Comparison of ENCODE assay signal across 1 cellular context in the genomic region with DNA sequence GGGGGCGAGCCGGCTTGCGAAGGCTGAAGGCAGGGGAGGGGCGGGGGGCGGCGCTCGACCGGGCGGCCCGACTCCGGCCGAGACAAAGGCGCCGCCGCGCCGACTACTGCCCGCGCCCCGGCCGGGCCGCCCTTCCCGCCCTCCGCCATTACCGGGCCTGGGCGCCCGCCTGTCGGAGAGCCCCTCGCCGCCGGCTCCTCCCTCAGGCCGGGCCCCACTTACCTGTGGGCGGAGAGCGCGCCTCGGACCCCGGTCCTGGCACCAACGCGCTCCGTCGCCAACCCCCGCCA.
A peak's percentile ranks its signal among the peaks of the same experiment; 100 is the strongest.
TF ChIP-seq lines count a peak whose summit lies in the region.

No MANE protein-coding gene starts in this region.

TF ChIP-seq in HepG2, 621 proteins besides CTCF, POLR2A, EP300 and RAD21 (continued from another document and continues in another):
- TF ChIP-seq, protein P1, sequence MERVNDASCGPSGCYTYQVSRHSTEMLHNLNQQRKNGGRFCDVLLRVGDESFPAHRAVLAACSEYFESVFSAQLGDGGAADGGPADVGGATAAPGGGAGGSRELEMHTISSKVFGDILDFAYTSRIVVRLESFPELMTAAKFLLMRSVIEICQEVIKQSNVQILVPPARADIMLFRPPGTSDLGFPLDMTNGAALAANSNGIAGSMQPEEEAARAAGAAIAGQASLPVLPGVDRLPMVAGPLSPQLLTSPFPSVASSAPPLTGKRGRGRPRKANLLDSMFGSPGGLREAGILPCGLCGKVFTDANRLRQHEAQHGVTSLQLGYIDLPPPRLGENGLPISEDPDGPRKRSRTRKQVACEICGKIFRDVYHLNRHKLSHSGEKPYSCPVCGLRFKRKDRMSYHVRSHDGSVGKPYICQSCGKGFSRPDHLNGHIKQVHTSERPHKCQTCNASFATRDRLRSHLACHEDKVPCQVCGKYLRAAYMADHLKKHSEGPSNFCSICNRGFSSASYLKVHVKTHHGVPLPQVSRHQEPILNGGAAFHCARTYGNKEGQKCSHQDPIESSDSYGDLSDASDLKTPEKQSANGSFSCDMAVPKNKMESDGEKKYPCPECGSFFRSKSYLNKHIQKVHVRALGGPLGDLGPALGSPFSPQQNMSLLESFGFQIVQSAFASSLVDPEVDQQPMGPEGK (CRISPR knock-in tag; IDR thresholded peaks at IDR 0.05): 0 out of 2 replicates have a peak, but pooled peaks have one; percentile 29
- TF ChIP-seq EHMT2 (IDR thresholded peaks at IDR 0.05; ENCODE audit: borderline replicate concordance, low read depth, low read length): no peak
- peak; percentile 25 for TF ChIP-seq TBL1XR1 (IDR thresholded peaks at IDR 0.05; ENCODE audit: borderline replicate concordance, low read length, partially characterized antibody)
- TF ChIP-seq, protein P2, sequence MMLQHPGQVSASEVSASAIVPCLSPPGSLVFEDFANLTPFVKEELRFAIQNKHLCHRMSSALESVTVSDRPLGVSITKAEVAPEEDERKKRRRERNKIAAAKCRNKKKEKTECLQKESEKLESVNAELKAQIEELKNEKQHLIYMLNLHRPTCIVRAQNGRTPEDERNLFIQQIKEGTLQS (CRISPR knock-in tag; IDR thresholded peaks at IDR 0.05): peak; percentile 33; the same call in 1 of the 2 replicates
- peak; percentile 8; the same call in 1 of the 2 replicates for TF ChIP-seq THAP11 (CRISPR knock-in tag; IDR thresholded peaks at IDR 0.05)
- TF ChIP-seq, protein P3, sequence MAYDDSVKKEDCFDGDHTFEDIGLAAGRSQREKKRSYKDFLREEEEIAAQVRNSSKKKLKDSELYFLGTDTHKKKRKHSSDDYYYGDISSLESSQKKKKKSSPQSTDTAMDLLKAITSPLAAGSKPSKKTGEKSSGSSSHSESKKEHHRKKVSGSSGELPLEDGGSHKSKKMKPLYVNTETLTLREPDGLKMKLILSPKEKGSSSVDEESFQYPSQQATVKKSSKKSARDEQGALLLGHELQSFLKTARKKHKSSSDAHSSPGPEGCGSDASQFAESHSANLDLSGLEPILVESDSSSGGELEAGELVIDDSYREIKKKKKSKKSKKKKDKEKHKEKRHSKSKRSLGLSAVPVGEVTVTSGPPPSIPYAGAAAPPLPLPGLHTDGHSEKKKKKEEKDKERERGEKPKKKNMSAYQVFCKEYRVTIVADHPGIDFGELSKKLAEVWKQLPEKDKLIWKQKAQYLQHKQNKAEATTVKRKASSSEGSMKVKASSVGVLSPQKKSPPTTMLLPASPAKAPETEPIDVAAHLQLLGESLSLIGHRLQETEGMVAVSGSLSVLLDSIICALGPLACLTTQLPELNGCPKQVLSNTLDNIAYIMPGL (CRISPR knock-in tag; IDR thresholded peaks at IDR 0.05; ENCODE audit: borderline replicate concordance in 1 of 2, low read depth in 1 of 2): peak in 1 of 2 experiments; percentile 30; a peak in 2 of 4 replicates
- TF ChIP-seq, protein P4, sequence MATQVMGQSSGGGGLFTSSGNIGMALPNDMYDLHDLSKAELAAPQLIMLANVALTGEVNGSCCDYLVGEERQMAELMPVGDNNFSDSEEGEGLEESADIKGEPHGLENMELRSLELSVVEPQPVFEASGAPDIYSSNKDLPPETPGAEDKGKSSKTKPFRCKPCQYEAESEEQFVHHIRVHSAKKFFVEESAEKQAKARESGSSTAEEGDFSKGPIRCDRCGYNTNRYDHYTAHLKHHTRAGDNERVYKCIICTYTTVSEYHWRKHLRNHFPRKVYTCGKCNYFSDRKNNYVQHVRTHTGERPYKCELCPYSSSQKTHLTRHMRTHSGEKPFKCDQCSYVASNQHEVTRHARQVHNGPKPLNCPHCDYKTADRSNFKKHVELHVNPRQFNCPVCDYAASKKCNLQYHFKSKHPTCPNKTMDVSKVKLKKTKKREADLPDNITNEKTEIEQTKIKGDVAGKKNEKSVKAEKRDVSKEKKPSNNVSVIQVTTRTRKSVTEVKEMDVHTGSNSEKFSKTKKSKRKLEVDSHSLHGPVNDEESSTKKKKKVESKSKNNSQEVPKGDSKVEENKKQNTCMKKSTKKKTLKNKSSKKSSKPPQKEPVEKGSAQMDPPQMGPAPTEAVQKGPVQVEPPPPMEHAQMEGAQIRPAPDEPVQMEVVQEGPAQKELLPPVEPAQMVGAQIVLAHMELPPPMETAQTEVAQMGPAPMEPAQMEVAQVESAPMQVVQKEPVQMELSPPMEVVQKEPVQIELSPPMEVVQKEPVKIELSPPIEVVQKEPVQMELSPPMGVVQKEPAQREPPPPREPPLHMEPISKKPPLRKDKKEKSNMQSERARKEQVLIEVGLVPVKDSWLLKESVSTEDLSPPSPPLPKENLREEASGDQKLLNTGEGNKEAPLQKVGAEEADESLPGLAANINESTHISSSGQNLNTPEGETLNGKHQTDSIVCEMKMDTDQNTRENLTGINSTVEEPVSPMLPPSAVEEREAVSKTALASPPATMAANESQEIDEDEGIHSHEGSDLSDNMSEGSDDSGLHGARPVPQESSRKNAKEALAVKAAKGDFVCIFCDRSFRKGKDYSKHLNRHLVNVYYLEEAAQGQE (IDR thresholded peaks at IDR 0.05; ENCODE audit: borderline replicate concordance in 1 of 2, low read depth in 1 of 2, low read length in 2 of 2): 0 out of 4 replicates have a peak, but pooled peaks of 1 of the 2 experiments have one; percentile 20
- TF ChIP-seq KAT8 (CRISPR knock-in tag; IDR thresholded peaks at IDR 0.05): peak; percentile 3; the same call in 1 of the 2 replicates
- no peak for TF ChIP-seq ZNF549 (CRISPR knock-in tag; IDR thresholded peaks at IDR 0.05)
- TF ChIP-seq ZFY (CRISPR knock-in tag; IDR thresholded peaks at IDR 0.05): peak; percentile 84
- TF ChIP-seq ZNF224 (CRISPR knock-in tag; IDR thresholded peaks at IDR 0.05): no peak
- TF ChIP-seq, protein P5, sequence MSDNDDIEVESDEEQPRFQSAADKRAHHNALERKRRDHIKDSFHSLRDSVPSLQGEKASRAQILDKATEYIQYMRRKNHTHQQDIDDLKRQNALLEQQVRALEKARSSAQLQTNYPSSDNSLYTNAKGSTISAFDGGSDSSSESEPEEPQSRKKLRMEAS (IDR thresholded peaks at IDR 0.05): peak; percentile 1; the same call in 1 of the 2 replicates
- 0 out of 2 replicates have a peak, but pooled peaks have one; percentile 1 for TF ChIP-seq SP140L (CRISPR knock-in tag; IDR thresholded peaks at IDR 0.05; ENCODE audit: borderline replicate concordance)
- peak; percentile 56; the same call in 1 of the 2 replicates for TF ChIP-seq PHF8 (CRISPR knock-in tag; IDR thresholded peaks at IDR 0.05)
- TF ChIP-seq, protein P6, sequence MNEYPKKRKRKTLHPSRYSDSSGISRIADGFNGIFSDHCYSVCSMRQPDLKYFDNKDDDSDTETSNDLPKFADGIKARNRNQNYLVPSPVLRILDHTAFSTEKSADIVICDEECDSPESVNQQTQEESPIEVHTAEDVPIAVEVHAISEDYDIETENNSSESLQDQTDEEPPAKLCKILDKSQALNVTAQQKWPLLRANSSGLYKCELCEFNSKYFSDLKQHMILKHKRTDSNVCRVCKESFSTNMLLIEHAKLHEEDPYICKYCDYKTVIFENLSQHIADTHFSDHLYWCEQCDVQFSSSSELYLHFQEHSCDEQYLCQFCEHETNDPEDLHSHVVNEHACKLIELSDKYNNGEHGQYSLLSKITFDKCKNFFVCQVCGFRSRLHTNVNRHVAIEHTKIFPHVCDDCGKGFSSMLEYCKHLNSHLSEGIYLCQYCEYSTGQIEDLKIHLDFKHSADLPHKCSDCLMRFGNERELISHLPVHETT (CRISPR knock-in tag; conservative IDR thresholded peaks at IDR 0.05): peak; percentile 14; the same call in 1 of the 2 replicates
- peak; percentile 35; the same call in 1 of the 2 replicates for TF ChIP-seq ZNF546 (CRISPR knock-in tag; conservative IDR thresholded peaks at IDR 0.05)
- peak; percentile 83 for TF ChIP-seq ZFX (CRISPR knock-in tag; IDR thresholded peaks at IDR 0.05; ENCODE audit: low read depth)
- TF ChIP-seq IKZF1 (IDR thresholded peaks at IDR 0.05): no peak
- TF ChIP-seq ZNF543 (CRISPR knock-in tag; IDR thresholded peaks at IDR 0.05): 0 out of 2 replicates have a peak, but pooled peaks have one; percentile 40
- no peak for TF ChIP-seq BHLHE40 (IDR thresholded peaks at IDR 0.05; ENCODE audit: low read length)
- 0 out of 2 replicates have a peak, but pooled peaks have one; percentile 14 for TF ChIP-seq MEIS2 (CRISPR knock-in tag; IDR thresholded peaks at IDR 0.05)
- no peak for TF ChIP-seq ZMAT3 (CRISPR knock-in tag; conservative IDR thresholded peaks at IDR 0.05)
- TF ChIP-seq MED13 (CRISPR knock-in tag; IDR thresholded peaks at IDR 0.05): no peak
- TF ChIP-seq KDM4B (CRISPR knock-in tag; IDR thresholded peaks at IDR 0.05): no peak
- TF ChIP-seq ZNF883 (CRISPR knock-in tag; IDR thresholded peaks at IDR 0.05; ENCODE audit: not compliant biosample characterization): peak; percentile 8
- TF ChIP-seq MTF2 (CRISPR knock-in tag; IDR thresholded peaks at IDR 0.05; ENCODE audit: borderline replicate concordance): 0 out of 2 replicates have a peak, but pooled peaks have one; percentile 7
- TF ChIP-seq ZSCAN25 (CRISPR knock-in tag; IDR thresholded peaks at IDR 0.05): no peak
- TF ChIP-seq, protein P7, sequence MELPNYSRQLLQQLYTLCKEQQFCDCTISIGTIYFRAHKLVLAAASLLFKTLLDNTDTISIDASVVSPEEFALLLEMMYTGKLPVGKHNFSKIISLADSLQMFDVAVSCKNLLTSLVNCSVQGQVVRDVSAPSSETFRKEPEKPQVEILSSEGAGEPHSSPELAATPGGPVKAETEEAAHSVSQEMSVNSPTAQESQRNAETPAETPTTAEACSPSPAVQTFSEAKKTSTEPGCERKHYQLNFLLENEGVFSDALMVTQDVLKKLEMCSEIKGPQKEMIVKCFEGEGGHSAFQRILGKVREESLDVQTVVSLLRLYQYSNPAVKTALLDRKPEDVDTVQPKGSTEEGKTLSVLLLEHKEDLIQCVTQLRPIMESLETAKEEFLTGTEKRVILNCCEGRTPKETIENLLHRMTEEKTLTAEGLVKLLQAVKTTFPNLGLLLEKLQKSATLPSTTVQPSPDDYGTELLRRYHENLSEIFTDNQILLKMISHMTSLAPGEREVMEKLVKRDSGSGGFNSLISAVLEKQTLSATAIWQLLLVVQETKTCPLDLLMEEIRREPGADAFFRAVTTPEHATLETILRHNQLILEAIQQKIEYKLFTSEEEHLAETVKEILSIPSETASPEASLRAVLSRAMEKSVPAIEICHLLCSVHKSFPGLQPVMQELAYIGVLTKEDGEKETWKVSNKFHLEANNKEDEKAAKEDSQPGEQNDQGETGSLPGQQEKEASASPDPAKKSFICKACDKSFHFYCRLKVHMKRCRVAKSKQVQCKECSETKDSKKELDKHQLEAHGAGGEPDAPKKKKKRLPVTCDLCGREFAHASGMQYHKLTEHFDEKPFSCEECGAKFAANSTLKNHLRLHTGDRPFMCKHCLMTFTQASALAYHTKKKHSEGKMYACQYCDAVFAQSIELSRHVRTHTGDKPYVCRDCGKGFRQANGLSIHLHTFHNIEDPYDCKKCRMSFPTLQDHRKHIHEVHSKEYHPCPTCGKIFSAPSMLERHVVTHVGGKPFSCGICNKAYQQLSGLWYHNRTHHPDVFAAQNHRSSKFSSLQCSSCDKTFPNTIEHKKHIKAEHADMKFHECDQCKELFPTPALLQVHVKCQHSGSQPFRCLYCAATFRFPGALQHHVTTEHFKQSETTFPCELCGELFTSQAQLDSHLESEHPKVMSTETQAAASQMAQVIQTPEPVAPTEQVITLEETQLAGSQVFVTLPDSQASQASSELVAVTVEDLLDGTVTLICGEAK (IDR thresholded peaks at IDR 0.05): no peak
- TF ChIP-seq, protein P7 (CRISPR knock-in tag; IDR thresholded peaks at IDR 0.05): 0 out of 2 replicates have a peak, but pooled peaks have one; percentile 6
- peak; percentile 10; the same call in 1 of the 2 replicates for TF ChIP-seq DMAP1 (CRISPR knock-in tag; IDR thresholded peaks at IDR 0.05)
- peak; percentile 61; the same call in 1 of the 2 replicates for TF ChIP-seq YEATS4 (CRISPR knock-in tag; IDR thresholded peaks at IDR 0.05; ENCODE audit: borderline replicate concordance)
- TF ChIP-seq ZEB1 (IDR thresholded peaks at IDR 0.05; ENCODE audit: insufficient replicate concordance, low read depth): no peak
- 0 out of 2 replicates have a peak, but pooled peaks have one; percentile 7 for TF ChIP-seq EED (CRISPR knock-in tag; IDR thresholded peaks at IDR 0.05)
- TF ChIP-seq, protein P8, sequence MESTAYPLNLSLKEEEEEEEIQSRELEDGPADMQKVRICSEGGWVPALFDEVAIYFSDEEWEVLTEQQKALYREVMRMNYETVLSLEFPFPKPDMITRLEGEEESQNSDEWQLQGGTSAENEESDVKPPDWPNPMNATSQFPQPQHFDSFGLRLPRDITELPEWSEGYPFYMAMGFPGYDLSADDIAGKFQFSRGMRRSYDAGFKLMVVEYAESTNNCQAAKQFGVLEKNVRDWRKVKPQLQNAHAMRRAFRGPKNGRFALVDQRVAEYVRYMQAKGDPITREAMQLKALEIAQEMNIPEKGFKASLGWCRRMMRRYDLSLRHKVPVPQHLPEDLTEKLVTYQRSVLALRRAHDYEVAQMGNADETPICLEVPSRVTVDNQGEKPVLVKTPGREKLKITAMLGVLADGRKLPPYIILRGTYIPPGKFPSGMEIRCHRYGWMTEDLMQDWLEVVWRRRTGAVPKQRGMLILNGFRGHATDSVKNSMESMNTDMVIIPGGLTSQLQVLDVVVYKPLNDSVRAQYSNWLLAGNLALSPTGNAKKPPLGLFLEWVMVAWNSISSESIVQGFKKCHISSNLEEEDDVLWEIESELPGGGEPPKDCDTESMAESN (CRISPR knock-in tag; conservative IDR thresholded peaks at IDR 0.05): peak; percentile 14; the same call in 1 of the 2 replicates
- TF ChIP-seq YEATS2 (CRISPR knock-in tag; IDR thresholded peaks at IDR 0.05; ENCODE audit: borderline replicate concordance): 0 out of 2 replicates have a peak, but pooled peaks have one; percentile 5
